ENCODE assay signal across 8 cellular contexts in genomic region chr1:161763522-161764098, GRCh38. TPM values are rescaled to one million over a fixed set of nuclear protein-coding genes. Genes with fewer than 3 reads are reported as not detected.
DNase-seq lines count a peak whose midpoint lies in the region; ATAC-seq, FAIRE-seq and TF ChIP-seq lines count a peak whose summit lies in the region.
"Had no signal": no experiment of that assay in that cellular context is flagged by ENCODE, and none has a peak within 500 bp of the region (broad histone marks: within the 10 kb centered on the region; RNA-seq: fewer than 3 reads in every experiment).

No MANE protein-coding gene starts in this region.

- H3K4me2 ChIP-seq in Karpas-422 (ENCODE audit: low read depth, low read length, poor library complexity, severe bottlenecking) (peak overlapping the region; percentile 58), fibroblast of lung (ENCODE audit: extremely low read depth, insufficient read depth, low read length) (no peak overlapping the region)

- ATAC-seq in stimulated activated naive CD8-positive, alpha-beta T cell treated with anti-CD3 and anti-CD28 coated beads, Interleukin-15, Interleukin-2, amounts not matched to agents 100 U/mL and 50 U/mL, for 24 hours = peak; percentile 51
- ATAC-seq in HG03439 (IDR thresholded peaks at IDR 0.05; ENCODE audit: unreplicated experiment) (no peak), GM21786 (IDR thresholded peaks at IDR 0.05; ENCODE audit: unreplicated experiment) (no peak)

- peak; percentile 73 for FAIRE-seq in G401.6 (lab: Jason Lieb, UNC)

- H3K9ac ChIP-seq in Karpas-422 (ENCODE audit: low read length) (0 out of 2 replicates have a peak overlapping the region, but pooled peaks have one; percentile 2), fibroblast of lung (ENCODE audit: insufficient read depth, low read length) (no peak overlapping the region)

- H3K36me3 ChIP-seq in Karpas-422 (ENCODE audit: insufficient read depth, low read length) (peaks cover 7% of the 10 kb centered on the region; the same call in 1 of the 2 replicates), fibroblast of lung (ENCODE audit: control insufficient read depth, insufficient read depth, low read length) (no peaks in the 10 kb centered on the region)

- no peaks in the 10 kb centered on the region for H4K20me1 ChIP-seq in Karpas-422 (ENCODE audit: insufficient read depth, low read depth, low read length)
- no peaks in the 10 kb centered on the region for H4K20me1 ChIP-seq in fibroblast of lung (ENCODE audit: control insufficient read depth, extremely low read depth, insufficient read depth, low read length)

- H3K27me3 ChIP-seq in Karpas-422 (ENCODE audit: low read length) = no peaks in the 10 kb centered on the region
- no peaks in the 10 kb centered on the region for H3K27me3 ChIP-seq in fibroblast of lung (ENCODE audit: control insufficient read depth, insufficient read depth, low read length)

- H3K27ac ChIP-seq in Karpas-422 (ENCODE audit: low read length) (no peak overlapping the region), fibroblast of lung (ENCODE audit: insufficient read depth, low read length) (no peak overlapping the region)

- peak; percentile 31 to 49 for TF ChIP-seq CTCF in fibroblast of lung (conservative IDR thresholded peaks at IDR 0.05 in 1 of 2, IDR thresholded peaks at IDR 0.05 in 1 of 2; ENCODE audit: low read depth in 1 of 2, low read length in 2 of 2)

- H3K9me3 ChIP-seq in Karpas-422 (ENCODE audit: low read length) = no peaks in the 10 kb centered on the region
- H3K9me3 ChIP-seq in fibroblast of lung (ENCODE audit: control insufficient read depth, insufficient read depth, low read depth, low read length) = no peaks in the 10 kb centered on the region

- H2AFZ ChIP-seq in Karpas-422 (ENCODE audit: low read length) (peak overlapping the region; percentile 74), fibroblast of lung (ENCODE audit: low read length) (no peak overlapping the region)

- H3K4me1 ChIP-seq in Karpas-422 (ENCODE audit: low read length) = peaks cover 33% of the 10 kb centered on the region
- no peaks in the 10 kb centered on the region for H3K4me1 ChIP-seq in fibroblast of lung (ENCODE audit: control insufficient read depth, extremely low read depth, insufficient read depth, low read length)

- peak; percentile 91 for DNase-seq in Karpas-422
- peak; percentile 40 for DNase-seq in activated CD4-positive, alpha-beta T cell treated with anti-CD3 and anti-CD28 coated beads, Interleukin-2, amount 50 U/mL, for 1 hour
- DNase-seq in fibroblast of lung (ENCODE audit: low read depth in 2 of 2) = no peak
- DNase-seq in stimulated activated naive CD8-positive, alpha-beta T cell treated with anti-CD3 and anti-CD28 coated beads, Interleukin-15, Interleukin-2, amounts not matched to agents 100 U/mL and 50 U/mL, for 24 hours = peak; percentile 36

- peak overlapping the region; percentile 37; the same call in 1 of the 2 replicates for H3K4me3 ChIP-seq in Karpas-422 (ENCODE audit: low read length)
- H3K4me3 ChIP-seq in fibroblast of lung (replicated peaks in 1 of 4; ENCODE audit: control extremely low read depth in 1 of 4, insufficient read depth in 1 of 4, low read depth in 3 of 4, low read length in 4 of 4) = no peak overlapping the region

- H3K79me2 ChIP-seq in Karpas-422 (ENCODE audit: low read length) (peaks cover 32% of the 10 kb centered on the region), fibroblast of lung (ENCODE audit: control insufficient read depth, insufficient read depth, low read length) (peaks cover 22% of the 10 kb centered on the region)

- no peaks in the 10 kb centered on the region for H3K9me2 ChIP-seq in Karpas-422 (replicated peaks; ENCODE audit: insufficient read depth, low read length)

RNA-seq across cellular contexts. Expression of gene ATF6, which starts 2.5 kb away (rescaled TPM):
- total RNA-seq in Karpas-422 (2014; rRNA removed; shearing (Covaris generic); ENCODE audit: low replicate concordance) = 21.6 and 36.5 TPM in 2 replicates
- total RNA-seq in fibroblast of lung = 19.5 and 25.3 TPM in 2 replicates
- 24.8 and 27.4 TPM in 2 replicates for polyA plus RNA-seq in fibroblast of lung
- 14.1 and 16.6 TPM in 2 replicates for polyA plus RNA-seq in fibroblast of lung (2012)
- polyA minus RNA-seq in fibroblast of lung (ENCODE audit: low replicate concordance) = 6.5 and 7.0 TPM in 2 replicates

RNA-seq across cellular contexts. Expression of gene DUSP12, which starts 14.0 kb away (rescaled TPM):
- total RNA-seq in Karpas-422 (2014; rRNA removed; shearing (Covaris generic); ENCODE audit: low replicate concordance) = 87.8 and 102 TPM in 2 replicates
- total RNA-seq in fibroblast of lung = 34.2 and 35.8 TPM in 2 replicates
- 35.6 and 36.1 TPM in 2 replicates for polyA plus RNA-seq in fibroblast of lung
- polyA plus RNA-seq in fibroblast of lung (2012) = 22.7 and 25.2 TPM in 2 replicates
- polyA minus RNA-seq in fibroblast of lung (ENCODE audit: low replicate concordance) = 0.41 and 6.0 TPM in 2 replicates

RNA-seq across cellular contexts. Expression of gene FCRLB, which starts 42.3 kb away (rescaled TPM):
- total RNA-seq in Karpas-422 (2014; rRNA removed; shearing (Covaris generic); ENCODE audit: low replicate concordance) = 937 and 1,205 TPM in 2 replicates
- 0.77 and 1.2 TPM in 2 replicates for total RNA-seq in fibroblast of lung
- polyA plus RNA-seq in fibroblast of lung = 0.45 and 1.1 TPM in 2 replicates
- 0.38 and 1.9 TPM in 2 replicates for polyA plus RNA-seq in fibroblast of lung (2012)
- polyA minus RNA-seq in fibroblast of lung (ENCODE audit: low replicate concordance) = 0.15 and 1.1 TPM in 2 replicates

RNA-seq across cellular contexts. Expression of gene FCRLA, which starts 56.6 kb away (rescaled TPM):
- 637 and 924 TPM in 2 replicates for total RNA-seq in Karpas-422 (2014; rRNA removed; shearing (Covaris generic); ENCODE audit: low replicate concordance)
- under 0.01 and 0.17 TPM in 2 replicates for total RNA-seq in fibroblast of lung
- 0.56 and 0.68 TPM in 2 replicates for polyA plus RNA-seq in fibroblast of lung
- 0.41 and 0.50 TPM in 2 replicates for polyA plus RNA-seq in fibroblast of lung (2012)
- 0.37 TPM in 1 of 2 replicates, not detected in the other for polyA minus RNA-seq in fibroblast of lung (ENCODE audit: low replicate concordance)
- total RNA-seq: activated CD8-positive, alpha-beta memory T cell treated with anti-CD3 and anti-CD28 coated beads for 36 hours had no signal

Comparison
In these comparisons a context has a peak if more than half of its experiments do, and no peak if none do; other contexts are left out.
1. DNase-seq: peak in Karpas-422 (single experiment), activated CD4-positive, alpha-beta T cell treated with anti-CD3 and anti-CD28 coated beads, Interleukin-2, amount 50 U/mL, for 1 hour (single experiment) and stimulated activated naive CD8-positive, alpha-beta T cell treated with anti-CD3 and anti-CD28 coated beads, Interleukin-15, Interleukin-2, amounts not matched to agents 100 U/mL and 50 U/mL, for 24 hours (single experiment); none in fibroblast of lung (0 of 2).
2. RNA of gene FCRLB, which starts 42.3 kb away (total RNA-seq): 937 to 1,205 TPM in Karpas-422; 0.77 to 1.2 TPM in fibroblast of lung; every median in the first group is over 100 times any median in the second.